8 cellular contexts compared by ENCODE assay signal in the genomic region with DNA sequence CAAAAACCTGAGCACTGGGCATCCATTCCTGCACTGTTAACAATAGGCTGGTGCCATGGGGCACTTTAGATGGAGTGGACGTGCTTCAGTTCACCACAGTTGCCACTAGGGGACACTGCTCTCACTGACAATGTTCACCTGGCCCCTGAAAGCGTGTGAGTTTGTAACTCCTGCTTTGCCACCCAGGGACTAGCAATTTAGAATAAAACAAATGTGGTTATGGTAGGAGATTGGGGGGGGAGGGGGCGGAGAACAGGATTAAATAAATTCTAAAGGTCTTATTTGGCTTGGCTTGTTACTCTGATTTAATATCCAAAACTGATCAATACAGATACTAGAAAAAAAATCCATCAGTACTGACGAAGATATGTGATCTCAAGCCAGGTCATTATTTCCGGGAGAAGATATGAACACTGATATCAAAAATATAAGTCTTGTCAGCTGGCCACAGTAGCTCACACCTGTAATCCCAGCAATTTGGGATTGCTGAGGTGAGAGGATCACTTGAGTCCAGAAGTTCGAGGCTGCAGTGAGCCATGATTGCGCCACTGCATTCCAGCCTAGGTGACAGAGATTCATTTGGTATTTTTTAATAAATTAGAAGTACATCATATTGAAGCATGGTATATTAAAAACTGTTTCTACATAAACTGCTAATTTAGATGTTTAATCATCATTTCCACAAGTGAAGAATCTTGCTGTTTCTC. TPM values are rescaled to one million over a fixed set of nuclear protein-coding genes. Genes with fewer than 3 reads are reported as not detected.
A peak's percentile ranks its signal among the peaks of the same experiment; 100 is the strongest.
DNase-seq lines count a peak whose midpoint lies in the region; ATAC-seq lines count a peak whose summit lies in the region.

No MANE protein-coding gene starts in this region.

- no peaks in the 10 kb centered on the region for H3K9me3 Mint-ChIP-seq in central memory CD8-positive, alpha-beta T cell

- no peak overlapping the region for H3K4me3 Mint-ChIP-seq in central memory CD8-positive, alpha-beta T cell

- intact Hi-C loops in left colon (cut with DNase I, micrococcal nuclease): no loop called here

- no peaks in the 10 kb centered on the region for H3K27me3 Mint-ChIP-seq in central memory CD8-positive, alpha-beta T cell

- ATAC-seq in HG02938 (IDR thresholded peaks at IDR 0.05; ENCODE audit: unreplicated experiment) (peak; percentile 85), left colon (peak; percentile 96)
- peak; percentile 83 for ATAC-seq in central memory CD8-positive, alpha-beta T cell (replicated peaks; ENCODE audit: extremely low read depth, poor library complexity, severe bottlenecking)

- H3K4me1 Mint-ChIP-seq in central memory CD8-positive, alpha-beta T cell: no peaks in the 10 kb centered on the region

- no peak overlapping the region for H3K27ac Mint-ChIP-seq in central memory CD8-positive, alpha-beta T cell (ENCODE audit: low read depth)

- DNase-seq in activated gamma-delta T cell treated with Interleukin-2 at 50 U/mL for 16 hours: peak; percentile 64
- no peak for DNase-seq in activated gamma-delta T cell (lab: John Stamatoyannopoulos, UW)
- DNase-seq in NCI-H2107 treated with DMSO at 0.1 percent for 48 hours (lab: John Stamatoyannopoulos, UW; ENCODE audit: unreplicated experiment): peak; percentile 74
- DNase-seq in activated CD4-positive, CD25-positive, alpha-beta regulatory T cell treated with anti-CD3 and anti-CD28 coated beads, Interleukin-2, amount 50 U/mL, for 16 hours (ENCODE audit: low read depth, low spot score): peak; percentile 40
- peak; percentile 37 to 47 for DNase-seq in central memory CD8-positive, alpha-beta T cell (ENCODE audit: low spot score in 2 of 2)
- peak; percentile 50 to 65 for DNase-seq in left colon
- peak in 2 of 3 donors; percentile 12 to 37 for DNase-seq in stimulated activated CD4-positive, alpha-beta T cell treated with anti-CD3 and anti-CD28 coated beads, TNF-alpha, amount 100 ng/mL, for 1 hour (ENCODE audit: low read depth in 3 of 3, low spot score in 1 of 3)

- peaks cover 4% of the 10 kb centered on the region for H3K36me3 Mint-ChIP-seq in central memory CD8-positive, alpha-beta T cell (ENCODE audit: insufficient read depth)

RNA-seq across cellular contexts. Expression of a gene that starts 23.2 kb away (rescaled TPM):
- total RNA-seq in left colon: 10 to 100 TPM; 11.7 to 13.0 TPM

RNA-seq across cellular contexts. Expression of a gene that starts 23.4 kb away (rescaled TPM):
- total RNA-seq in left colon: 1 to 10 TPM; 1.7 to 4.1 TPM
